ENCODE assay signal across 1 cellular context in the genomic region with DNA sequence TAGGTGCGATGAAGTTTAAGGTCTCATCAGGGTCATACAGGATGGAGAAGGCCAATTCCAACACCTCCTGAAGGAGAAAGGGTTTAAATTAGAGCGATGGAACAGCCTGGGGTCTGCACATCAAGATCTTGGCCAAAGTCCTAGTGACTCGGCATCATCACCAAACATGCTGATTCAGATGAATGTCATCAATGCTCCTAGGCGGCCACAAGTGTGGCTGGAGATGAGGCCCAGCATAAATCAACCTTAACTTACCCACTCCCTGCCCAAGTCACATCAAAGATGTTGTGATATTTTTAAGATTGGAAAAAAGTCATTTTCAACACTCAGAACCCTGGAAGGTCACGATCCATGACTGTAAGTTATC.
TF ChIP-seq lines count a peak whose summit lies in the region.

No MANE protein-coding gene starts in this region.

TF ChIP-seq in GM12878, 131 proteins besides CTCF, POLR2A, EP300 and RAD21:
- TF ChIP-seq MTA3 (IDR thresholded peaks at IDR 0.05; ENCODE audit: borderline replicate concordance, low read length) = no peak
- no peak for TF ChIP-seq SIX5 (IDR thresholded peaks at IDR 0.05; ENCODE audit: low read depth, low read length, severe bottlenecking)
